21 cellular contexts compared by ENCODE assay signal in genomic region chr3:4681301-4681700, GRCh38.
DNase-seq lines count a peak whose midpoint lies in the region; ATAC-seq, FAIRE-seq and TF ChIP-seq lines count a peak whose summit lies in the region.
"Had no signal": no experiment of that assay in that cellular context is flagged by ENCODE, and none has a peak within 500 bp of the region (broad histone marks: within the 10 kb centered on the region; RNA-seq: fewer than 3 reads in every experiment).

No MANE protein-coding gene starts in this region.

- H3K9me3 Mint-ChIP-seq in CD8-positive, alpha-beta T cell = no peaks in the 10 kb centered on the region
- H3K9me3 Mint-ChIP-seq: CD8-positive, alpha-beta memory T cell; H9 had no signal

- no peak for DNase-seq in CD8-positive, alpha-beta T cell
- DNase-seq in amniotic epithelial cell (ENCODE audit: low read depth) = peak; percentile 14
- DNase-seq in left lung = no peak
- no peak for DNase-seq in prostate gland (ENCODE audit: low spot score)
- no peak for DNase-seq in NCI-H446 treated with DMSO at 0.1 percent for 48 hours (lab: John Stamatoyannopoulos, UW)
- DNase-seq in urothelium cell line (ENCODE audit: low spot score) = no peak
- DNase-seq: AML-193; C1 segment of cervical spinal cord; Calu3; CD8-positive, alpha-beta memory T cell; DMS153; H9; Kasumi-1; NCI-H1694; NCI-H2081; NCI-H2171 treated with DMSO at 0.1 percent for 48 hours; NCI-H526 treated with DMSO at 0.1 percent for 48 hours; OCI-M1 had no signal

- no peak for TF ChIP-seq CTCF in CD8-positive, alpha-beta T cell (IDR thresholded peaks at IDR 0.05)
- TF ChIP-seq CTCF in left lung (IDR thresholded peaks at IDR 0.05) = no peak
- no peak for TF ChIP-seq CTCF in prostate gland (IDR thresholded peaks at IDR 0.05)

- peaks cover 91% of the 10 kb centered on the region for H3K36me3 Mint-ChIP-seq in CD8-positive, alpha-beta T cell

- H3K27ac Mint-ChIP-seq in CD8-positive, alpha-beta T cell = peak overlapping the region; percentile 19
- H3K27ac Mint-ChIP-seq: H9 had no signal

- intact Hi-C loops in CD8-positive, alpha-beta T cell (cut with DNase I, micrococcal nuclease) = no loop called here
- intact Hi-C loops in left lung (cut with DNase I) = no loop called here
- intact Hi-C loops in prostate gland (cut with DNase I) = no loop called here

- POLR2A ChIA-PET in CD8-positive, alpha-beta T cell (lab: Charles Lee) = interaction anchor here (0.7 kb wide), 1 partner anchor 1527 kb away, joined by 3 read pairs; no protein-coding TSS in a partner anchor

- H3K4me1 Mint-ChIP-seq in CD8-positive, alpha-beta T cell (ENCODE audit: low read depth) = no peaks in the 10 kb centered on the region
- H3K4me1 Mint-ChIP-seq: H9 had no signal

- no peak for TF ChIP-seq POLR2A in prostate gland (IDR thresholded peaks at IDR 0.05)

- H3K4me3 ChIP-seq in CD8-positive, alpha-beta T cell (ENCODE audit: low read depth, low read length) = no peak overlapping the region
- no peak overlapping the region for H3K4me3 ChIP-seq in left lung
- no peak overlapping the region for H3K4me3 ChIP-seq in prostate gland

- CTCF ChIA-PET in CD8-positive, alpha-beta T cell (lab: Charles Lee) = interaction anchor here (1.6 kb wide), 1 partner anchor 48 kb away, joined by 3 read pairs; no protein-coding TSS in a partner anchor

- no peaks in the 10 kb centered on the region for H3K27me3 ChIP-seq in CD8-positive, alpha-beta T cell (ENCODE audit: insufficient read depth, low read length)
- H3K27me3 ChIP-seq in left lung (no peaks in the 10 kb centered on the region), prostate gland (replicated peaks; ENCODE audit: insufficient read depth) (no peaks in the 10 kb centered on the region)

- no peak overlapping the region for H3K27ac ChIP-seq in CD8-positive, alpha-beta T cell (ENCODE audit: low read depth, low read length)
- no peak overlapping the region for H3K27ac ChIP-seq in left lung
- peak overlapping the region; percentile 57 to 59 for H3K27ac ChIP-seq in prostate gland

- H3K27me3 Mint-ChIP-seq in CD8-positive, alpha-beta T cell (ENCODE audit: low read depth) = no peaks in the 10 kb centered on the region

- ATAC-seq in CD8-positive, alpha-beta T cell = no peak
- peak; percentile 71 for ATAC-seq in left lung
- ATAC-seq in HG03280 (IDR thresholded peaks at IDR 0.05; ENCODE audit: unreplicated experiment) = no peak
- ATAC-seq: Right ventricle myocardium inferior had no signal

- H3K4me3 Mint-ChIP-seq in CD8-positive, alpha-beta T cell = no peak overlapping the region
- H3K4me3 Mint-ChIP-seq: CD8-positive, alpha-beta memory T cell; H9 had no signal

- peaks cover 24% of the 10 kb centered on the region for H3K36me3 ChIP-seq in CD8-positive, alpha-beta T cell (ENCODE audit: insufficient read depth, low read length)
- H3K36me3 ChIP-seq in left lung = peaks cover 0 to 38% of the 10 kb centered on the region in 2 donors
- peaks cover 4 to 18% of the 10 kb centered on the region in 2 donors for H3K36me3 ChIP-seq in prostate gland

- H3K4me1 ChIP-seq in CD8-positive, alpha-beta T cell (ENCODE audit: insufficient read depth, low read length) = no peaks in the 10 kb centered on the region
- H3K4me1 ChIP-seq in left lung (no peaks in the 10 kb centered on the region), prostate gland (replicated peaks) (no peaks in the 10 kb centered on the region)

- H3K9me3 ChIP-seq in CD8-positive, alpha-beta T cell (ENCODE audit: low read length) = no peaks in the 10 kb centered on the region
- H3K9me3 ChIP-seq in left lung (no peaks in the 10 kb centered on the region), prostate gland (no peaks in the 10 kb centered on the region)

- FAIRE-seq in urothelium cell line (lab: Jason Lieb, UNC) = no peak
- FAIRE-seq: GM12891 had no signal

Comparison
In these comparisons a context has a peak if more than half of its experiments do, and no peak if none do; other contexts are left out.
1. H3K27ac ChIP-seq: peak in prostate gland (2 of 2); none in CD8-positive, alpha-beta T cell (single experiment) and left lung (0 of 2).